ENCODE assay signal across 1 cellular context in the genomic region with DNA sequence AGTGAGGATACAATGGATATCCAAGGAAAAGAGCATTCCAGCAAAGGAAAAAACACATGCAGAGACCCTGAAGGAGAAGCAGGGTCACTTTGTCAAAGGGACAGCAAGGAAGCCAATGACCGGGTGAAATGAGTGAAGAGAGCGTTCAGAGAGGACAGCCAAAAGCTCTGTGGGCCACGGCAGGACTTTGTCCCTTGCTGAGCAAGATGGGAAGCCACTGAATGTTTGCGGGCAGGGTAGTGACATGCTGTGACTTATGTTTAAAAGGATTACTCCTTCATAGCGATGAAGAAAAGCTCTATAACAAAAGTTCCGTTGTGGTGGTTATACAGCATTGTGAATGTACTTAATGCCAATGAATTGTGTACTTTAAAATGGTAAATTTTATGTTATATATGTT.
A peak's percentile ranks its signal among the peaks of the same experiment; 100 is the strongest.
TF ChIP-seq lines count a peak whose summit lies in the region.

No MANE protein-coding gene starts in this region.

TF ChIP-seq in liver, 16 proteins besides CTCF, POLR2A, EP300 and RAD21 (continued from another document):
- TF ChIP-seq, protein P1, sequence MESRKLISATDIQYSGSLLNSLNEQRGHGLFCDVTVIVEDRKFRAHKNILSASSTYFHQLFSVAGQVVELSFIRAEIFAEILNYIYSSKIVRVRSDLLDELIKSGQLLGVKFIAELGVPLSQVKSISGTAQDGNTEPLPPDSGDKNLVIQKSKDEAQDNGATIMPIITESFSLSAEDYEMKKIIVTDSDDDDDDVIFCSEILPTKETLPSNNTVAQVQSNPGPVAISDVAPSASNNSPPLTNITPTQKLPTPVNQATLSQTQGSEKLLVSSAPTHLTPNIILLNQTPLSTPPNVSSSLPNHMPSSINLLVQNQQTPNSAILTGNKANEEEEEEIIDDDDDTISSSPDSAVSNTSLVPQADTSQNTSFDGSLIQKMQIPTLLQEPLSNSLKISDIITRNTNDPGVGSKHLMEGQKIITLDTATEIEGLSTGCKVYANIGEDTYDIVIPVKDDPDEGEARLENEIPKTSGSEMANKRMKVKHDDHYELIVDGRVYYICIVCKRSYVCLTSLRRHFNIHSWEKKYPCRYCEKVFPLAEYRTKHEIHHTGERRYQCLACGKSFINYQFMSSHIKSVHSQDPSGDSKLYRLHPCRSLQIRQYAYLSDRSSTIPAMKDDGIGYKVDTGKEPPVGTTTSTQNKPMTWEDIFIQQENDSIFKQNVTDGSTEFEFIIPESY (IDR thresholded peaks at IDR 0.05) = no peak
- TF ChIP-seq SP1 (IDR thresholded peaks at IDR 0.05) = peak; percentile 86
- no peak for TF ChIP-seq TAF1 (conservative IDR thresholded peaks at IDR 0.05)
- TF ChIP-seq FOXA2 (IDR thresholded peaks at IDR 0.05) = no peak
- TF ChIP-seq EGR1 (IDR thresholded peaks at IDR 0.05; ENCODE audit: low read depth in 2 of 2) = no peak
- TF ChIP-seq YY1 (IDR thresholded peaks at IDR 0.05) = peak; percentile 74
- TF ChIP-seq GABPA (IDR thresholded peaks at IDR 0.05 in 1 of 2, conservative IDR thresholded peaks at IDR 0.05 in 1 of 2) = no peak
- TF ChIP-seq, protein P2, sequence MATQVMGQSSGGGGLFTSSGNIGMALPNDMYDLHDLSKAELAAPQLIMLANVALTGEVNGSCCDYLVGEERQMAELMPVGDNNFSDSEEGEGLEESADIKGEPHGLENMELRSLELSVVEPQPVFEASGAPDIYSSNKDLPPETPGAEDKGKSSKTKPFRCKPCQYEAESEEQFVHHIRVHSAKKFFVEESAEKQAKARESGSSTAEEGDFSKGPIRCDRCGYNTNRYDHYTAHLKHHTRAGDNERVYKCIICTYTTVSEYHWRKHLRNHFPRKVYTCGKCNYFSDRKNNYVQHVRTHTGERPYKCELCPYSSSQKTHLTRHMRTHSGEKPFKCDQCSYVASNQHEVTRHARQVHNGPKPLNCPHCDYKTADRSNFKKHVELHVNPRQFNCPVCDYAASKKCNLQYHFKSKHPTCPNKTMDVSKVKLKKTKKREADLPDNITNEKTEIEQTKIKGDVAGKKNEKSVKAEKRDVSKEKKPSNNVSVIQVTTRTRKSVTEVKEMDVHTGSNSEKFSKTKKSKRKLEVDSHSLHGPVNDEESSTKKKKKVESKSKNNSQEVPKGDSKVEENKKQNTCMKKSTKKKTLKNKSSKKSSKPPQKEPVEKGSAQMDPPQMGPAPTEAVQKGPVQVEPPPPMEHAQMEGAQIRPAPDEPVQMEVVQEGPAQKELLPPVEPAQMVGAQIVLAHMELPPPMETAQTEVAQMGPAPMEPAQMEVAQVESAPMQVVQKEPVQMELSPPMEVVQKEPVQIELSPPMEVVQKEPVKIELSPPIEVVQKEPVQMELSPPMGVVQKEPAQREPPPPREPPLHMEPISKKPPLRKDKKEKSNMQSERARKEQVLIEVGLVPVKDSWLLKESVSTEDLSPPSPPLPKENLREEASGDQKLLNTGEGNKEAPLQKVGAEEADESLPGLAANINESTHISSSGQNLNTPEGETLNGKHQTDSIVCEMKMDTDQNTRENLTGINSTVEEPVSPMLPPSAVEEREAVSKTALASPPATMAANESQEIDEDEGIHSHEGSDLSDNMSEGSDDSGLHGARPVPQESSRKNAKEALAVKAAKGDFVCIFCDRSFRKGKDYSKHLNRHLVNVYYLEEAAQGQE (IDR thresholded peaks at IDR 0.05) = peak; percentile 56
- TF ChIP-seq FOXA1 (IDR thresholded peaks at IDR 0.05) = no peak
- TF ChIP-seq HNF4G (IDR thresholded peaks at IDR 0.05) = peak; percentile 72
- TF ChIP-seq, protein P3, sequence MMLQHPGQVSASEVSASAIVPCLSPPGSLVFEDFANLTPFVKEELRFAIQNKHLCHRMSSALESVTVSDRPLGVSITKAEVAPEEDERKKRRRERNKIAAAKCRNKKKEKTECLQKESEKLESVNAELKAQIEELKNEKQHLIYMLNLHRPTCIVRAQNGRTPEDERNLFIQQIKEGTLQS (IDR thresholded peaks at IDR 0.05) = no peak
